In genomic region chr2:121360566-121361300, GRCh38 we compare ENCODE assay signal across 12 cellular contexts.
A peak's percentile ranks its signal among the peaks of the same experiment; 100 is the strongest.
DNase-seq lines count a peak whose midpoint lies in the region; ATAC-seq and TF ChIP-seq lines count a peak whose summit lies in the region.
"Had no signal": no experiment of that assay in that cellular context is flagged by ENCODE, and none has a peak within 500 bp of the region (broad histone marks: within the 10 kb centered on the region; RNA-seq: fewer than 3 reads in every experiment).

No MANE protein-coding gene starts in this region.

- H3K4me2 ChIP-seq in skeletal muscle satellite cell (ENCODE audit: low read length), result peak overlapping the region; percentile 55

- POLR2A ChIA-PET in WTC11 (lab: Charles Lee), result no interaction called here

- DNase-seq in HCEC 1CT (peak; percentile 89), SW 1271 (lab: John Stamatoyannopoulos, UW) (peak; percentile 25 to 75), fibroblast of villous mesenchyme (ENCODE audit: low read depth) (peak; percentile 11), WTC11 (ENCODE audit: low spot score) (no peak), germinal center (ENCODE audit: low spot score) (no peak)
- no peak for DNase-seq in activated CD8-positive, alpha-beta memory T cell treated with anti-CD3 and anti-CD28 coated beads, Interleukin-2, amount 10 ng/mL, durations not matched to agents 7 days and 5 days
- DNase-seq: DND-41; NCI-H446 treated with DMSO at 0.1 percent for 48 hours; stimulated activated CD4-positive, alpha-beta T cell treated with anti-CD3 and anti-CD28 coated beads, Interleukin-2, amount 100 ng/mL, for 24 hours had no signal

- H3K27me3 ChIP-seq in skeletal muscle satellite cell (ENCODE audit: control insufficient read depth, insufficient read depth, low read length), result no peaks in the 10 kb centered on the region

- H3K36me3 Mint-ChIP-seq in activated CD8-positive, alpha-beta memory T cell treated with anti-CD3 and anti-CD28 coated beads, Interleukin-2, amount 10 ng/mL, durations not matched to agents 7 days and 5 days, result peaks cover 23% of the 10 kb centered on the region
- H3K36me3 Mint-ChIP-seq in WTC11, result peaks cover 27% of the 10 kb centered on the region

- H3K4me3 ChIP-seq in fibroblast of villous mesenchyme (ENCODE audit: low read depth, low read length) (no peak overlapping the region), skeletal muscle satellite cell (ENCODE audit: low read length) (no peak overlapping the region)

- no peaks in the 10 kb centered on the region for H3K27me3 Mint-ChIP-seq in activated CD8-positive, alpha-beta memory T cell treated with anti-CD3 and anti-CD28 coated beads, Interleukin-2, amount 10 ng/mL, durations not matched to agents 7 days and 5 days
- no peaks in the 10 kb centered on the region for H3K27me3 Mint-ChIP-seq in WTC11 (ENCODE audit: low read depth)

- no peaks in the 10 kb centered on the region for H3K9me3 Mint-ChIP-seq in activated CD8-positive, alpha-beta memory T cell treated with anti-CD3 and anti-CD28 coated beads, Interleukin-2, amount 10 ng/mL, durations not matched to agents 7 days and 5 days (ENCODE audit: low read depth)
- no peaks in the 10 kb centered on the region for H3K9me3 Mint-ChIP-seq in WTC11
- H3K9me3 Mint-ChIP-seq: nephron had no signal

- peaks cover 73% of the 10 kb centered on the region for H3K4me1 ChIP-seq in skeletal muscle satellite cell (ENCODE audit: control insufficient read depth, insufficient read depth, low read length)

- CTCF ChIA-PET in activated CD8-positive, alpha-beta memory T cell treated with anti-CD3 and anti-CD28 coated beads, Interleukin-2, amount 10 ng/mL, durations not matched to agents 7 days and 5 days (lab: Charles Lee), result interaction anchor here (0.7 to 0.9 kb wide), 2 partner anchors 10 to 20 kb away, joined by 3 read pairs; no protein-coding TSS in a partner anchor
- CTCF ChIA-PET in WTC11 (lab: Charles Lee), result interaction anchor here (0.6 to 1.8 kb wide), 3 partner anchors 15 to 265 kb away, joined by 3 to 5 read pairs (median 3); no protein-coding TSS in a partner anchor

- TF ChIP-seq CTCF in fibroblast of villous mesenchyme (IDR thresholded peaks at IDR 0.05; ENCODE audit: insufficient read depth, low read depth, low read length) (no peak), WTC11 (IDR thresholded peaks at IDR 0.05) (no peak)

- ATAC-seq in HG02973 (IDR thresholded peaks at IDR 0.05; ENCODE audit: unreplicated experiment) (no peak), WTC11 (no peak)
- no peak for ATAC-seq in activated CD8-positive, alpha-beta memory T cell treated with anti-CD3 and anti-CD28 coated beads, Interleukin-2, amount 10 ng/mL, durations not matched to agents 7 days and 5 days

- peaks cover 68% of the 10 kb centered on the region for H3K36me3 ChIP-seq in skeletal muscle satellite cell (ENCODE audit: insufficient read depth, low read length)

- H3K4me3 Mint-ChIP-seq in activated CD8-positive, alpha-beta memory T cell treated with anti-CD3 and anti-CD28 coated beads, Interleukin-2, amount 10 ng/mL, durations not matched to agents 7 days and 5 days, result no peak overlapping the region
- H3K4me3 Mint-ChIP-seq in WTC11, result no peak overlapping the region
- H3K4me3 Mint-ChIP-seq: nephron had no signal

- H3K4me1 Mint-ChIP-seq in activated CD8-positive, alpha-beta memory T cell treated with anti-CD3 and anti-CD28 coated beads, Interleukin-2, amount 10 ng/mL, durations not matched to agents 7 days and 5 days, result peaks cover 4% of the 10 kb centered on the region
- no peaks in the 10 kb centered on the region for H3K4me1 Mint-ChIP-seq in WTC11
- H3K4me1 Mint-ChIP-seq: nephron had no signal

- H3K27ac Mint-ChIP-seq in activated CD8-positive, alpha-beta memory T cell treated with anti-CD3 and anti-CD28 coated beads, Interleukin-2, amount 10 ng/mL, durations not matched to agents 7 days and 5 days, result no peak overlapping the region
- no peak overlapping the region for H3K27ac Mint-ChIP-seq in WTC11
- H3K27ac Mint-ChIP-seq: nephron had no signal

- H3K9ac ChIP-seq in skeletal muscle satellite cell (ENCODE audit: low read depth, low read length), result peak overlapping the region; percentile 49

- no peaks in the 10 kb centered on the region for H3K9me3 ChIP-seq in skeletal muscle satellite cell (replicated peaks; ENCODE audit: low read length)

TF ChIP-seq in WTC11, 78 proteins besides CTCF, POLR2A, EP300 and RAD21:
- no peak for TF ChIP-seq SOX15 (CRISPR knock-in tag; IDR thresholded peaks at IDR 0.05)
- no peak for TF ChIP-seq OVOL2 (CRISPR knock-in tag; IDR thresholded peaks at IDR 0.05; ENCODE audit: borderline replicate concordance)
- no peak for TF ChIP-seq FOXJ3 (CRISPR knock-in tag; IDR thresholded peaks at IDR 0.05; ENCODE audit: borderline replicate concordance)
- TF ChIP-seq SMAD4 (CRISPR knock-in tag; IDR thresholded peaks at IDR 0.05), result no peak
- TF ChIP-seq ZNF416 (CRISPR knock-in tag; IDR thresholded peaks at IDR 0.05), result no peak
- no peak for TF ChIP-seq ZNF121 (CRISPR knock-in tag; IDR thresholded peaks at IDR 0.05)
- no peak for TF ChIP-seq TEAD4 (CRISPR knock-in tag; IDR thresholded peaks at IDR 0.05)
- TF ChIP-seq FOXP4 (CRISPR knock-in tag; IDR thresholded peaks at IDR 0.05), result no peak
- no peak for TF ChIP-seq ETV6 (CRISPR knock-in tag; IDR thresholded peaks at IDR 0.05)
- TF ChIP-seq AR (CRISPR knock-in tag; IDR thresholded peaks at IDR 0.05), result no peak
- TF ChIP-seq ZNF425 (CRISPR knock-in tag; conservative IDR thresholded peaks at IDR 0.05), result no peak
- no peak for TF ChIP-seq JUN (CRISPR knock-in tag; IDR thresholded peaks at IDR 0.05)
- no peak for TF ChIP-seq ZNF671 (CRISPR knock-in tag; IDR thresholded peaks at IDR 0.05)
- TF ChIP-seq ATF1 (CRISPR knock-in tag; IDR thresholded peaks at IDR 0.05), result no peak
- TF ChIP-seq NFATC4 (CRISPR knock-in tag; IDR thresholded peaks at IDR 0.05), result no peak

Comparison
In these comparisons a context has a peak if more than half of its experiments do, and no peak if none do; other contexts are left out.
1. DNase-seq: peak in HCEC 1CT (single experiment), SW 1271 (2 of 2) and fibroblast of villous mesenchyme (single experiment); none in activated CD8-positive, alpha-beta memory T cell treated with anti-CD3 and anti-CD28 coated beads, Interleukin-2, amount 10 ng/mL, durations not matched to agents 7 days and 5 days (single experiment), WTC11 (single experiment) and germinal center (single experiment).